14 cellular contexts compared by ENCODE assay signal in genomic region chr12:118344829-118345228, GRCh38.
"Had no signal": no experiment of that assay in that cellular context is flagged by ENCODE, and none has a peak within 500 bp of the region (broad histone marks: within the 10 kb centered on the region; RNA-seq: fewer than 3 reads in every experiment).

No MANE protein-coding gene starts in this region.

- H3K27me3 Mint-ChIP-seq: activated CD4-positive, alpha-beta memory T cell treated with anti-CD3 and anti-CD28 coated beads for 36 hours; activated naive CD8-positive, alpha-beta T cell treated with anti-CD3 and anti-CD28 coated beads, Interleukin-2, amount 10 ng/mL, durations not matched to agents 7 days and 5 days had no signal

- H3K4me1 Mint-ChIP-seq: nephron had no signal

- H3K36me3 ChIP-seq: breast epithelium, heart left ventricle, stomach, thoracic aorta had no signal

- H3K27me3 ChIP-seq: breast epithelium, heart left ventricle, stomach had no signal

- H3K9me3 ChIP-seq: breast epithelium, heart left ventricle, stomach, thoracic aorta had no signal

- H3K4me1 ChIP-seq: breast epithelium had no signal

- DNase-seq: activated CD4-positive, alpha-beta memory T cell treated with anti-CD3 and anti-CD28 coated beads for 36 hours; activated CD4-positive, alpha-beta T cell treated with anti-CD3 and anti-CD28 coated beads for 1 hour; activated naive CD8-positive, alpha-beta T cell treated with anti-CD3 and anti-CD28 coated beads, Interleukin-2, amount 10 ng/mL, durations not matched to agents 7 days and 5 days; activated T-cell treated with anti-CD3 and anti-CD28 coated beads, Interleukin-2, amount 50 U/mL, for 72 hours; anterior cingulate cortex; foreskin melanocyte; heart left ventricle; stimulated activated CD4-positive, alpha-beta T cell treated with anti-CD3 and anti-CD28 coated beads, Interleukin-4, amount 100 ng/mL, for 1 hour; stimulated activated CD8-positive, alpha-beta memory T cell treated with anti-CD3 and anti-CD28 coated beads, Interleukin-4, amount 100 ng/mL, for 48 hours; stomach had no signal

- H3K4me3 Mint-ChIP-seq: activated CD4-positive, alpha-beta memory T cell treated with anti-CD3 and anti-CD28 coated beads for 36 hours; activated naive CD8-positive, alpha-beta T cell treated with anti-CD3 and anti-CD28 coated beads, Interleukin-2, amount 10 ng/mL, durations not matched to agents 7 days and 5 days; activated T-cell treated with anti-CD3 and anti-CD28 coated beads, Interleukin-2, amount 50 U/mL, for 72 hours had no signal

- H3K4me3 ChIP-seq: breast epithelium, heart left ventricle, lung, stomach, thoracic aorta had no signal

- ATAC-seq: activated T-cell treated with anti-CD3 and anti-CD28 coated beads, Interleukin-2, amount 50 U/mL, for 72 hours; heart left ventricle had no signal

- H3K9me3 Mint-ChIP-seq: activated CD4-positive, alpha-beta memory T cell treated with anti-CD3 and anti-CD28 coated beads for 36 hours; activated naive CD8-positive, alpha-beta T cell treated with anti-CD3 and anti-CD28 coated beads, Interleukin-2, amount 10 ng/mL, durations not matched to agents 7 days and 5 days; activated T-cell treated with anti-CD3 and anti-CD28 coated beads, Interleukin-2, amount 50 U/mL, for 72 hours; nephron had no signal

- H3K27ac Mint-ChIP-seq: activated CD4-positive, alpha-beta memory T cell treated with anti-CD3 and anti-CD28 coated beads for 36 hours; activated naive CD8-positive, alpha-beta T cell treated with anti-CD3 and anti-CD28 coated beads, Interleukin-2, amount 10 ng/mL, durations not matched to agents 7 days and 5 days; activated T-cell treated with anti-CD3 and anti-CD28 coated beads, Interleukin-2, amount 50 U/mL, for 72 hours had no signal

- H3K27ac ChIP-seq: breast epithelium, heart left ventricle, stomach, thoracic aorta had no signal
